8 cellular contexts compared by ENCODE assay signal in the genomic region with DNA sequence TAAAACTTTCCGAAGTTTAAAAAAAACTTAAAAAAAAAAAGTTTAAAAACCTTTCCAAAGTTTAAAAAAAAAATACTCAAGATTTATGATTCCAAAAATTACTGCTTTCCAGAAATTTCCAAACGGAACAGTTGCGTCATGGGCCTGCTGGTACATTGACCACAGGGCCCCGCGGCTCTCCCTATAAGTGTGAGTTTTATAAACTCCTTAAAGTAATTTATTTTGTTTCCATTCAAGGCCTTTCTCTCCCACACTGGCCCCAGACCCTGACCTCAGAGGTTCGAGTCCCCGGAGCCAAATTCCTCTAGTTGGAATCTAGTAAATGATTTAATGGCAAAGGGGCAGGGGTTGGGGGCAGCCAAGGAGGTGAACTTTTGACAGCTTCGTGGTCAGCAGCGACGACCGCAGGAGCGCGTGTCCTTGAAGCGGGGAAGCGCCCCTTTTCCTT.
DNase-seq lines count a peak whose midpoint lies in the region; ATAC-seq and TF ChIP-seq lines count a peak whose summit lies in the region.

No MANE protein-coding gene starts in this region.

- H3K27me3 ChIP-seq in lung (ENCODE audit: control insufficient read depth, insufficient read depth) (no peaks in the 10 kb centered on the region), transverse colon (no peaks in the 10 kb centered on the region)

- TF ChIP-seq POLR2A in transverse colon (IDR thresholded peaks at IDR 0.05), result no peak

- H3K27ac Mint-ChIP-seq in activated T-cell treated with anti-CD3 and anti-CD28 coated beads, Interleukin-2, amount 50 U/mL, for 72 hours, result peak overlapping the region; percentile 90

- TF ChIP-seq EP300 in transverse colon (IDR thresholded peaks at IDR 0.05; ENCODE audit: low read depth), result no peak

- in situ Hi-C loops in transverse colon (cut with MboI; ENCODE audit: low pct_ligation_motif_present in 1 of 4, low pct_unique_long_range_greater_than_20kb in 1 of 4, low sequenced_read_pairs in 3 of 4), result loop anchor here in 3 of 4 donors (5.0 to 25.0 kb wide), 3 partner anchors 91 to 98 kb away; partner anchors contain the start of gene INSR (in 3 of the 3)

- intact Hi-C loops in transverse colon (cut with DNase I; ENCODE audit: low total_unique reads), result loop anchor here (5.0 kb wide), 1 partner anchor 49 kb away; no protein-coding TSS in a partner anchor

- H3K36me3 Mint-ChIP-seq in activated T-cell treated with anti-CD3 and anti-CD28 coated beads, Interleukin-2, amount 50 U/mL, for 72 hours (ENCODE audit: insufficient read depth in 2 of 2), result no peaks in the 10 kb centered on the region

- H3K27ac ChIP-seq in caudate nucleus (ENCODE audit: low read depth, low read length) (peak overlapping the region; percentile 95), lung (ENCODE audit: low read depth in 1 of 2, low read length in 1 of 2) (peak overlapping the region; percentile 80 to 87), transverse colon (peak overlapping the region; percentile 81 to 92 (median 88))

- H3K9me3 ChIP-seq in lung (ENCODE audit: control insufficient read depth in 2 of 2, insufficient read depth in 1 of 2, low read length in 1 of 2), result no peaks in the 10 kb centered on the region
- H3K9me3 ChIP-seq in transverse colon, result no peaks in the 10 kb centered on the region

- peaks cover 26% of the 10 kb centered on the region for H3K27me3 Mint-ChIP-seq in activated T-cell treated with anti-CD3 and anti-CD28 coated beads, Interleukin-2, amount 50 U/mL, for 72 hours (ENCODE audit: low read depth)

- no peak for TF ChIP-seq CTCF in lung (IDR thresholded peaks at IDR 0.05; ENCODE audit: control extremely low read depth, extremely low read depth)
- no peak for TF ChIP-seq CTCF in transverse colon (IDR thresholded peaks at IDR 0.05)

- H3K9me3 Mint-ChIP-seq in activated T-cell treated with anti-CD3 and anti-CD28 coated beads, Interleukin-2, amount 50 U/mL, for 72 hours, result no peaks in the 10 kb centered on the region

- H3K36me3 ChIP-seq in lung (ENCODE audit: control insufficient read depth in 2 of 2, insufficient read depth in 2 of 2, low read length in 2 of 2) (no peaks in the 10 kb centered on the region), transverse colon (no peaks in the 10 kb centered on the region)

- 14 to 20% methylated on average over 15 of the region's 15 CpGs for WGBS in lung, 2 donors
- 21 to 49% methylated on average over 7 to 15 of the region's 15 CpGs for WGBS in transverse colon (ENCODE audit: low coverage in 1 of 2), 2 donors

- peaks cover 6 to 10% of the 10 kb centered on the region in 2 donors for H3K4me1 ChIP-seq in lung (ENCODE audit: control insufficient read depth in 2 of 2, insufficient read depth in 2 of 2, low read length in 2 of 2)
- peaks cover 14 to 46% (median 28%) of the 10 kb centered on the region in 4 donors for H3K4me1 ChIP-seq in transverse colon

- H3K4me3 ChIP-seq in lung (peak overlapping the region; percentile 20), transverse colon (peak overlapping the region in 3 of 4 donors; percentile 64 to 75 (median 71))

- H3K4me1 Mint-ChIP-seq in activated T-cell treated with anti-CD3 and anti-CD28 coated beads, Interleukin-2, amount 50 U/mL, for 72 hours (ENCODE audit: low read depth), result peaks cover 47% of the 10 kb centered on the region

- no peak for DNase-seq in activated T-cell treated with anti-CD3 and anti-CD28 coated beads, Interleukin-2, amount 50 U/mL, for 72 hours
- no peak for DNase-seq in activated T-cell treated with anti-CD3 and anti-CD28 coated beads, Interleukin-2, amount 50 U/mL, for 48 hours
- DNase-seq in caudate nucleus (lab: John Stamatoyannopoulos, UW), result no peak
- DNase-seq in lung (ENCODE audit: low spot score), result no peak
- DNase-seq in transverse colon, result no peak
- DNase-seq in stimulated activated CD4-positive, alpha-beta T cell treated with anti-CD3 and anti-CD28 coated beads, Interleukin-2, amount 100 ng/mL, for 24 hours, result no peak

- H3K4me3 Mint-ChIP-seq in activated T-cell treated with anti-CD3 and anti-CD28 coated beads, Interleukin-2, amount 50 U/mL, for 72 hours, result peak overlapping the region; percentile 86 to 91

- no peak for ATAC-seq in activated T-cell treated with anti-CD3 and anti-CD28 coated beads, Interleukin-2, amount 50 U/mL, for 72 hours (replicated peaks in 1 of 2)
- no peak for ATAC-seq in lung (ENCODE audit: insufficient read depth, low FRiP score)
- ATAC-seq in HG03457 (IDR thresholded peaks at IDR 0.05; ENCODE audit: unreplicated experiment), result no peak
- no peak for ATAC-seq in HG02938 (IDR thresholded peaks at IDR 0.05; ENCODE audit: unreplicated experiment)
